In genomic region chr12:68577949-68578348, GRCh38 we compare ENCODE assay signal across 32 cellular contexts.
"Had no signal": no experiment of that assay in that cellular context is flagged by ENCODE, and none has a peak within 500 bp of the region (broad histone marks: within the 10 kb centered on the region; RNA-seq: fewer than 3 reads in every experiment).

No MANE protein-coding gene starts in this region.

- H3K9me3 Mint-ChIP-seq: activated CD4-positive, alpha-beta memory T cell treated with anti-CD3 and anti-CD28 coated beads for 36 hours; activated T-helper 2 cell treated with anti-CD3 and anti-CD28 coated beads, Interferon-gamma antibody, Interleukin-2, Interleukin-4, amounts not matched to agents 10 μg/mL and 5 μg/mL and 100 μg/mL, durations not matched to agents 14 hours and 24 hours and 36 hours; immature natural killer cell; mesothelial cell of epicardium; naive B cell; neural crest cell; stimulated activated memory B cell treated with anti-CD40 and anti-IgM and Interleukin-4, amounts not matched to agents 10 μg/mL and 1 μg/mL and 100 μg/mL, for 72 hours had no signal

- DNase-seq: activated CD4-positive, alpha-beta memory T cell treated with anti-CD3 and anti-CD28 coated beads for 36 hours; activated CD4-positive, alpha-beta T cell treated with anti-CD3 and anti-CD28 coated beads for 4 hours; activated naive CD4-positive, alpha-beta T cell treated with Interleukin-2 at 50 U/mL for 16 hours; activated T-cell treated with anti-CD3 and anti-CD28 coated beads, Interleukin-2, amount 50 U/mL, for 48 hours; anterior cingulate cortex; dermis blood vessel endothelial cell; effector CD4-positive, alpha-beta T cell; foreskin keratinocyte; heart left ventricle; hypothalamus; immature natural killer cell; kidney; naive B cell; nucleus accumbens; pancreas; retina; stimulated activated CD4-positive, alpha-beta T cell treated with anti-CD3 and anti-CD28 coated beads, Interleukin-12 subunit alpha, Interleukin-12 subunit beta, amount 100 ng/mL, for 4 hours; stimulated activated CD4-positive, alpha-beta T cell treated with anti-CD3 and anti-CD28 coated beads, Interleukin-4, amount 100 ng/mL, for 24 hours; tibial artery; upper lobe of right lung had no signal

- H3K9me3 ChIP-seq: esophagus muscularis mucosa, heart left ventricle, pancreas, prostate gland, suprapubic skin, tibial artery, upper lobe of right lung had no signal

- FAIRE-seq: bronchial epithelial cell, colon, kidney, pancreas had no signal

- H3K27me3 ChIP-seq: esophagus muscularis mucosa, foreskin keratinocyte, heart left ventricle, pancreas, suprapubic skin, tibial artery, upper lobe of right lung had no signal

- H3K27me3 Mint-ChIP-seq: activated CD4-positive, alpha-beta memory T cell treated with anti-CD3 and anti-CD28 coated beads for 36 hours; naive B cell; stimulated activated memory B cell treated with anti-CD40 and anti-IgM and Interleukin-4, amounts not matched to agents 10 μg/mL and 1 μg/mL and 100 μg/mL, for 72 hours had no signal

- H3K27ac Mint-ChIP-seq: activated CD4-positive, alpha-beta memory T cell treated with anti-CD3 and anti-CD28 coated beads for 36 hours; activated T-helper 2 cell treated with anti-CD3 and anti-CD28 coated beads, Interferon-gamma antibody, Interleukin-2, Interleukin-4, amounts not matched to agents 10 μg/mL and 5 μg/mL and 100 μg/mL, durations not matched to agents 14 hours and 24 hours and 36 hours; mesothelial cell of epicardium; naive B cell; stimulated activated memory B cell treated with anti-CD40 and anti-IgM and Interleukin-4, amounts not matched to agents 10 μg/mL and 1 μg/mL and 100 μg/mL, for 72 hours had no signal

- ATAC-seq: foreskin keratinocyte; heart left ventricle; pancreas; sciatic nerve; stimulated activated memory B cell treated with anti-CD40 and anti-IgM and Interleukin-4, amounts not matched to agents 10 μg/mL and 1 μg/mL and 100 μg/mL, for 72 hours; upper lobe of right lung had no signal

- H3K36me3 ChIP-seq: esophagus muscularis mucosa, heart left ventricle, pancreas, prostate gland, suprapubic skin, tibial artery, upper lobe of right lung had no signal

- H3K4me3 ChIP-seq: esophagus muscularis mucosa, heart left ventricle, pancreas, prostate gland, skin epidermis, suprapubic skin, tibial artery, upper lobe of right lung had no signal

- H3K27ac ChIP-seq: esophagus muscularis mucosa, foreskin keratinocyte, heart left ventricle, pancreas, prostate gland, skin epidermis, suprapubic skin, tibial artery, upper lobe of right lung, VCaP had no signal

- H3K36me3 Mint-ChIP-seq: activated CD4-positive, alpha-beta memory T cell treated with anti-CD3 and anti-CD28 coated beads for 36 hours; immature natural killer cell; mesothelial cell of epicardium; naive B cell; stimulated activated memory B cell treated with anti-CD40 and anti-IgM and Interleukin-4, amounts not matched to agents 10 μg/mL and 1 μg/mL and 100 μg/mL, for 72 hours had no signal

- H3K4me1 ChIP-seq: esophagus muscularis mucosa, foreskin keratinocyte, heart left ventricle, pancreas, prostate gland, suprapubic skin, tibial artery, upper lobe of right lung had no signal

- H3K4me1 Mint-ChIP-seq: mesothelial cell of epicardium; naive B cell; neural crest cell; stimulated activated memory B cell treated with anti-CD40 and anti-IgM and Interleukin-4, amounts not matched to agents 10 μg/mL and 1 μg/mL and 100 μg/mL, for 72 hours had no signal

- H3K4me3 Mint-ChIP-seq: activated CD4-positive, alpha-beta memory T cell treated with anti-CD3 and anti-CD28 coated beads for 36 hours; immature natural killer cell; mesothelial cell of epicardium; naive B cell; neural crest cell; stimulated activated memory B cell treated with anti-CD40 and anti-IgM and Interleukin-4, amounts not matched to agents 10 μg/mL and 1 μg/mL and 100 μg/mL, for 72 hours had no signal
